Comparison of ENCODE assay signal across 1 cellular context in genomic region chr3:48661501-48662139, GRCh38.
A peak's percentile ranks its signal among the peaks of the same experiment; 100 is the strongest.
TF ChIP-seq lines count a peak whose summit lies in the region.

No MANE protein-coding gene starts in this region.

TF ChIP-seq in K562, 482 proteins besides CTCF, POLR2A, EP300 and RAD21 (continued from another document and continues in another):
- TF ChIP-seq POLR2B (IDR thresholded peaks at IDR 0.05; ENCODE audit: low read depth, partially characterized antibody) (no peak), SIX5 (IDR thresholded peaks at IDR 0.05; ENCODE audit: borderline replicate concordance in 1 of 2, insufficient read depth in 1 of 2, low read depth in 1 of 2, low read length in 2 of 2) (no peak), KAT7 (CRISPR knock-in tag; IDR thresholded peaks at IDR 0.05; ENCODE audit: borderline replicate concordance) (peak; percentile 100; the same call in 1 of the 2 replicates), ZNF507 (tag; conservative IDR thresholded peaks at IDR 0.05) (no peak), BCOR (IDR thresholded peaks at IDR 0.05) (no peak), ZNF24 (IDR thresholded peaks at IDR 0.05) (peak; percentile 61; the same call in 1 of the 2 replicates), SAFB (IDR thresholded peaks at IDR 0.05; ENCODE audit: borderline replicate concordance, low read depth, low read length) (no peak), TCF3 (CRISPR knock-in tag; IDR thresholded peaks at IDR 0.05) (peak; percentile 63), EGR1 (conservative IDR thresholded peaks at IDR 0.05) (no peak), SMAD4 (CRISPR knock-in tag; conservative IDR thresholded peaks at IDR 0.05) (peak; percentile 76), SRSF3 (IDR thresholded peaks at IDR 0.05; ENCODE audit: insufficient read depth, low read length) (no peak), MEF2D (tag; conservative IDR thresholded peaks at IDR 0.05; ENCODE audit: low read depth) (no peak), GTF2B (IDR thresholded peaks at IDR 0.05; ENCODE audit: extremely low read depth, insufficient read length) (no peak), GATAD2A (IDR thresholded peaks at IDR 0.05) (no peak), DEAF1 (CRISPR knock-in tag; IDR thresholded peaks at IDR 0.05) (no peak), ASH1L (IDR thresholded peaks at IDR 0.05; ENCODE audit: borderline replicate concordance, low read depth, partially characterized antibody) (no peak), HIVEP1 (CRISPR knock-in tag; IDR thresholded peaks at IDR 0.05) (no peak), ZNF592 (IDR thresholded peaks at IDR 0.05) (no peak), ZNF224 (CRISPR knock-in tag; IDR thresholded peaks at IDR 0.05) (peak; percentile 98), DNMT1 (IDR thresholded peaks at IDR 0.05) (no peak), PHF8 (IDR thresholded peaks at IDR 0.05; ENCODE audit: borderline replicate concordance, low read length) (no peak; the same call in 1 of the 2 replicates), FOXM1 (IDR thresholded peaks at IDR 0.05; ENCODE audit: low read depth) (no peak), FOXM1 (CRISPR knock-in tag; IDR thresholded peaks at IDR 0.05; ENCODE audit: low read depth) (peak; percentile 99), MTA2 (IDR thresholded peaks at IDR 0.05; ENCODE audit: low read depth) (no peak), CSDE1 (IDR thresholded peaks at IDR 0.05) (no peak), ZBED1 (IDR thresholded peaks at IDR 0.05) (no peak), USF2 (CRISPR knock-in tag; IDR thresholded peaks at IDR 0.05) (peak; percentile 83), ZNF778 (CRISPR knock-in tag; IDR thresholded peaks at IDR 0.05) (no peak), ELK3 (CRISPR knock-in tag; IDR thresholded peaks at IDR 0.05) (no peak), TRIM25 (IDR thresholded peaks at IDR 0.05; ENCODE audit: borderline replicate concordance) (no peak), FOXP4 (CRISPR knock-in tag; IDR thresholded peaks at IDR 0.05; ENCODE audit: borderline replicate concordance) (peak; percentile 99), RREB1 (CRISPR knock-in tag; IDR thresholded peaks at IDR 0.05) (no peak), SMC3 (conservative IDR thresholded peaks at IDR 0.05; ENCODE audit: insufficient read depth, low read depth, low read length) (no peak), PTRF (tag; IDR thresholded peaks at IDR 0.05) (no peak), ADNP (tag; IDR thresholded peaks at IDR 0.05) (no peak), ZNF644 (tag; IDR thresholded peaks at IDR 0.05; ENCODE audit: low read depth) (peak; percentile 97), CBFA2T2 (conservative IDR thresholded peaks at IDR 0.05) (no peak), ZNF764 (CRISPR knock-in tag; IDR thresholded peaks at IDR 0.05; ENCODE audit: low read depth) (no peak), TCF7 (IDR thresholded peaks at IDR 0.05; ENCODE audit: borderline replicate concordance) (no peak), TAF15 (IDR thresholded peaks at IDR 0.05; ENCODE audit: low read depth, low read length) (no peak), ZNF668 (CRISPR knock-in tag; IDR thresholded peaks at IDR 0.05) (peak; percentile 59; the same call in 1 of the 2 replicates), ZNF512 (tag; IDR thresholded peaks at IDR 0.05) (no peak)
